Comparison of ENCODE assay signal across 17 cellular contexts in genomic region chr20:57705103-57705899, GRCh38. TPM values are rescaled to one million over a fixed set of nuclear protein-coding genes. Genes with fewer than 3 reads are reported as not detected.
A peak's percentile ranks its signal among the peaks of the same experiment; 100 is the strongest.
DNase-seq lines count a peak whose midpoint lies in the region; ATAC-seq, FAIRE-seq and TF ChIP-seq lines count a peak whose summit lies in the region.
"Had no signal": no experiment of that assay in that cellular context is flagged by ENCODE, and none has a peak within 500 bp of the region (broad histone marks: within the 10 kb centered on the region; RNA-seq: fewer than 3 reads in every experiment).

No MANE protein-coding gene starts in this region.

- peak; percentile 88 for FAIRE-seq in HTR-8/SVneo (lab: Jason Lieb, UNC)

- TF ChIP-seq POLR2A in gastrocnemius medialis (IDR thresholded peaks at IDR 0.05), result no peak

- TF ChIP-seq CTCF in VCaP (conservative IDR thresholded peaks at IDR 0.05) (no peak), fibroblast of villous mesenchyme (IDR thresholded peaks at IDR 0.05; ENCODE audit: insufficient read depth, low read depth, low read length) (no peak), gastrocnemius medialis (IDR thresholded peaks at IDR 0.05 in 4 of 5, conservative IDR thresholded peaks at IDR 0.05 in 1 of 5) (no peak)

- H3K4me3 ChIP-seq in fibroblast of villous mesenchyme (ENCODE audit: low read depth, low read length) (no peak overlapping the region), gastrocnemius medialis (no peak overlapping the region)
- H3K4me3 ChIP-seq: right lobe of liver, testis had no signal

- in situ Hi-C loops in gastrocnemius medialis (cut with MboI; ENCODE audit: low sequenced_read_pairs in 4 of 4), result loop anchor here in 2 of 4 donors (25.0 kb wide), 2 partner anchors 318 to 1318 kb away; partner anchors contain the start of genes AURKA (in 1 of the 2), CSTF1 (in 1 of the 2) and RBM38 (in 1 of the 2)

- no peaks in the 10 kb centered on the region for H3K9me3 ChIP-seq in gastrocnemius medialis
- H3K9me3 ChIP-seq: BE2C, right lobe of liver, testis had no signal

- no peak for ATAC-seq in gastrocnemius medialis
- ATAC-seq: right lobe of liver had no signal

- H3K27ac ChIP-seq in VCaP (peak overlapping the region; percentile 99), gastrocnemius medialis (peak overlapping the region in 3 of 4 donors; percentile 23 to 88 (median 78))
- H3K27ac ChIP-seq: right lobe of liver, testis had no signal

- intact Hi-C loops in gastrocnemius medialis (cut with DNase I; ENCODE audit: low total_unique reads), result no loop called here

- H3K27me3 ChIP-seq in gastrocnemius medialis, result no peaks in the 10 kb centered on the region
- H3K27me3 ChIP-seq: BE2C, right lobe of liver, testis had no signal

- H3K36me3 ChIP-seq in gastrocnemius medialis, result no peaks in the 10 kb centered on the region
- H3K36me3 ChIP-seq: right lobe of liver had no signal

- no peak for DNase-seq in HTR-8/SVneo (ENCODE audit: insufficient read length, low spot score)
- peak; percentile 47 for DNase-seq in fibroblast of villous mesenchyme (ENCODE audit: low read depth)
- no peak for DNase-seq in gastrocnemius medialis
- no peak for DNase-seq in ureter (ENCODE audit: low spot score)
- no peak for DNase-seq in stimulated activated CD4-positive, alpha-beta T cell treated with anti-CD3 and anti-CD28 coated beads, Interleukin-15, amount 100 ng/mL, for 24 hours
- no peak for DNase-seq in A172 (ENCODE audit: low spot score)
- DNase-seq in activated T-cell treated with anti-CD3 and anti-CD28 coated beads for 4 hours, result no peak
- DNase-seq: activated CD4-positive, alpha-beta T cell treated with anti-CD3 and anti-CD28 coated beads, Interleukin-2, amount 50 U/mL, for 1 hour; activated naive CD8-positive, alpha-beta T cell treated with anti-CD3 and anti-CD28 coated beads for 36 hours; activated T-cell treated with anti-CD3 and anti-CD28 coated beads, Interleukin-2, amount 50 U/mL, for 24 hours; BE2C; cerebellar nuclear complex; DMS53; NCI-H1930; right lobe of liver; testis had no signal

- H3K4me1 ChIP-seq in gastrocnemius medialis, result peaks cover 20 to 24% of the 10 kb centered on the region in 2 donors
- H3K4me1 ChIP-seq: BE2C, testis had no signal

RNA-seq across cellular contexts. Expression of gene PMEPA1, which starts 4.5 kb away (rescaled TPM):
- total RNA-seq in fibroblast of villous mesenchyme, result 0.86 and 2.9 TPM in 2 replicates
- total RNA-seq in gastrocnemius medialis, result 1 to 10 TPM; 1.5 to 8.1 (median 5.8) TPM
- total RNA-seq in ureter, result 15.2 TPM
- total RNA-seq in A172 (2014; rRNA removed; shearing (Covaris generic)), result 10.5 and 12.3 TPM in 2 replicates
